ENCODE assay signal across 1 cellular context in the genomic region with DNA sequence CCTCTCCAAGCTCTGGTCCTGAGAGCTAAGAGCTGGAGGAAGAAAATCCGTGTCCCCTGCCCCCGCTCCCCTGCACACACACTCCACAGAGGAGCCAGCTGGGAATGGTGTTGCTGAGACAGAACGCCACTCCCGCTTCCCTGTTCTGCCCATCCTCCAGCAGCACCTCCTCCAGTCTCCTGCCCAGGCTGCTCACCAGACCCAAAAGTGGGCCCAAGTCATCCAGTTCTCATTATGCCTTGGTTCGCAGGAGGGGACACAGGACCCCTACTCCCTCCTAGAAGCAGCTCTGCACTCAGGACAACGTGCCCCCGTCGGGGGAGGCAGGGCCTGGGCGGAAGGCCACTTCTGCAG.
TF ChIP-seq lines count a peak whose summit lies in the region.

No MANE protein-coding gene starts in this region.

TF ChIP-seq in HepG2, 621 proteins besides CTCF, POLR2A, EP300 and RAD21 (continued from another document):
- TF ChIP-seq, protein P1, sequence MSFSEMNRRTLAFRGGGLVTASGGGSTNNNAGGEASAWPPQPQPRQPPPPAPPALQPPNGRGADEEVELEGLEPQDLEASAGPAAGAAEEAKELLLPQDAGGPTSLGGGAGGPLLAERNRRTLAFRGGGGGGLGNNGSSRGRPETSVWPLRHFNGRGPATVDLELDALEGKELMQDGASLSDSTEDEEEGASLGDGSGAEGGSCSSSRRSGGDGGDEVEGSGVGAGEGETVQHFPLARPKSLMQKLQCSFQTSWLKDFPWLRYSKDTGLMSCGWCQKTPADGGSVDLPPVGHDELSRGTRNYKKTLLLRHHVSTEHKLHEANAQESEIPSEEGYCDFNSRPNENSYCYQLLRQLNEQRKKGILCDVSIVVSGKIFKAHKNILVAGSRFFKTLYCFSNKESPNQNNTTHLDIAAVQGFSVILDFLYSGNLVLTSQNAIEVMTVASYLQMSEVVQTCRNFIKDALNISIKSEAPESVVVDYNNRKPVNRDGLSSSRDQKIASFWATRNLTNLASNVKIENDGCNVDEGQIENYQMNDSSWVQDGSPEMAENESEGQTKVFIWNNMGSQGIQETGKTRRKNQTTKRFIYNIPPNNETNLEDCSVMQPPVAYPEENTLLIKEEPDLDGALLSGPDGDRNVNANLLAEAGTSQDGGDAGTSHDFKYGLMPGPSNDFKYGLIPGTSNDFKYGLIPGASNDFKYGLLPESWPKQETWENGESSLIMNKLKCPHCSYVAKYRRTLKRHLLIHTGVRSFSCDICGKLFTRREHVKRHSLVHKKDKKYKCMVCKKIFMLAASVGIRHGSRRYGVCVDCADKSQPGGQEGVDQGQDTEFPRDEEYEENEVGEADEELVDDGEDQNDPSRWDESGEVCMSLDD (CRISPR knock-in tag; IDR thresholded peaks at IDR 0.05; ENCODE audit: borderline replicate concordance), result 0 out of 2 replicates have a peak, but pooled peaks have one; percentile 0
- TF ChIP-seq KLF15 (CRISPR knock-in tag; IDR thresholded peaks at IDR 0.05; ENCODE audit: borderline replicate concordance) (no peak), ZSCAN25 (CRISPR knock-in tag; IDR thresholded peaks at IDR 0.05) (peak; percentile 68), STAT5B (CRISPR knock-in tag; IDR thresholded peaks at IDR 0.05) (no peak), KAT7 (CRISPR knock-in tag; IDR thresholded peaks at IDR 0.05; ENCODE audit: borderline replicate concordance) (no peak), ZNF331 (CRISPR knock-in tag; IDR thresholded peaks at IDR 0.05) (no peak)
